In the genomic region with DNA sequence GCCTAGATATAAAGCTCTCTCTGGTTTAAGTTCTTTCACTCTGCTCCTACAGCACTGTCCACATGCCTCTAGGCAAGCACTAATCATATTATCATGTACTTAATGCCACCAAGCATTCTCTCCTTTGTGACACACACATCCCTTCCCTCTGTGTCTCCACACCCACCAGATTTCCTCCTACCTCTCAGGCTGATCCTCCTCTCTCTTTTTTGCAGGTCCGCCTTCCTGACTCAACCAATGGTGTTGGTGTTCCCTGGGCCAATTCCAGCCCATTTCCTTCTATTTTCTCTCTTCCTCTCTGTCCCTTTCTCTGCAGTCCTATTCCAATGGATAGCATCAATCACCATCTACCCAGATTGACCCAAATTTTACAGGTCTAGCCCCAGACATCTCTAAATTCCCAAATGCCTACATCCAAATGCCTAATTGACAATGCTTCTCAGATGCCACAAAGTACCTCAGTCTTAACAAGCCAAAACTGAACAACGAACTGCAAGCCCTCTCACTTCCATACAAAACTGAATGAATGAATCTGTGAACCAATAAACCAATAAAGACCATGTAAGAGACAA, we compare ENCODE assay signal across 9 cellular contexts. TPM values are rescaled to one million over a fixed set of nuclear protein-coding genes. Genes with fewer than 3 reads are reported as not detected.
DNase-seq lines count a peak whose midpoint lies in the region; ATAC-seq, FAIRE-seq and TF ChIP-seq lines count a peak whose summit lies in the region.
"Had no signal": no experiment of that assay in that cellular context is flagged by ENCODE, and none has a peak within 500 bp of the region (broad histone marks: within the 10 kb centered on the region; RNA-seq: fewer than 3 reads in every experiment).

No MANE protein-coding gene starts in this region.

- peak overlapping the region; percentile 87 for H3K4me3 ChIP-seq in fibroblast of the aortic adventitia (ENCODE audit: low read depth, low read length)
- H3K4me3 ChIP-seq in rectal smooth muscle tissue (ENCODE audit: low read length): peak overlapping the region; percentile 78
- H3K4me3 ChIP-seq: BLaER1 treated with 17β-estradiol and CSF1 and Interleukin-3, amounts not matched to agents 10 nM and 100 nM had no signal

- H3K36me3 ChIP-seq in rectal smooth muscle tissue (ENCODE audit: control insufficient read depth, insufficient read depth, low read length): no peaks in the 10 kb centered on the region
- H3K36me3 ChIP-seq: BLaER1 treated with 17β-estradiol and CSF1 and Interleukin-3, amounts not matched to agents 10 nM and 100 nM had no signal

- FAIRE-seq in GM12892 (lab: Jason Lieb, UNC): no peak

- DNase-seq in NCI-H524 (lab: John Stamatoyannopoulos, UW) (peak; percentile 18 to 37), NCI-H524 treated with DMSO at 0.1 percent for 48 hours (lab: John Stamatoyannopoulos, UW) (no peak), SK-N-DZ (ENCODE audit: low spot score) (peak; percentile 54), fibroblast of the aortic adventitia (ENCODE audit: low read depth) (peak; percentile 8), NCI-H2171 (lab: John Stamatoyannopoulos, UW) (no peak), GM12892 (ENCODE audit: insufficient read length) (no peak)

- H3K27ac ChIP-seq in rectal smooth muscle tissue (ENCODE audit: low read depth, low read length): no peak overlapping the region
- H3K27ac ChIP-seq: BLaER1 treated with 17β-estradiol and CSF1 and Interleukin-3, amounts not matched to agents 10 nM and 100 nM had no signal

- H3K27me3 ChIP-seq in rectal smooth muscle tissue (ENCODE audit: control insufficient read depth, insufficient read depth, low read length): no peaks in the 10 kb centered on the region
- H3K27me3 ChIP-seq: BLaER1 treated with 17β-estradiol and CSF1 and Interleukin-3, amounts not matched to agents 10 nM and 100 nM had no signal

- peaks cover 2% of the 10 kb centered on the region for H3K4me1 ChIP-seq in rectal smooth muscle tissue (ENCODE audit: control insufficient read depth, insufficient read depth, low read length)
- H3K4me1 ChIP-seq: BLaER1 treated with 17β-estradiol and CSF1 and Interleukin-3, amounts not matched to agents 10 nM and 100 nM had no signal

- no peak overlapping the region for H3K9ac ChIP-seq in rectal smooth muscle tissue (ENCODE audit: low read length)
- H3K9ac ChIP-seq: BLaER1 treated with 17β-estradiol and CSF1 and Interleukin-3, amounts not matched to agents 10 nM and 100 nM had no signal

- no peak for TF ChIP-seq CTCF in fibroblast of the aortic adventitia (IDR thresholded peaks at IDR 0.05; ENCODE audit: insufficient read depth, low read length)

- TF ChIP-seq POLR2A in GM12892 (IDR thresholded peaks at IDR 0.05; ENCODE audit: low read depth, low read length): no peak

- ATAC-seq in HG02870 (IDR thresholded peaks at IDR 0.05; ENCODE audit: unreplicated experiment): peak; percentile 4

RNA-seq across cellular contexts. Expression of a gene that starts 0.5 kb away (rescaled TPM):
- polyA plus RNA-seq in SK-N-DZ (2014; cell fraction: cytosol; rRNA removed): 4.3 and 4.6 TPM in 2 replicates
- 5.7 and 6.7 TPM in 2 replicates for polyA plus RNA-seq in SK-N-DZ (2014; cell fraction: nucleus; rRNA removed)
- total RNA-seq in fibroblast of the aortic adventitia (ENCODE audit: low replicate concordance): 1.2 and 3.5 TPM in 2 replicates
- 1.6 TPM for polyA plus RNA-seq in GM12892 (2012; ENCODE audit: missing spikeins)

RNA-seq across cellular contexts. Expression of a gene that starts 4.9 kb away (rescaled TPM):
- not detected in 2 replicates for polyA plus RNA-seq in SK-N-DZ (2014; cell fraction: cytosol; rRNA removed)
- polyA plus RNA-seq in SK-N-DZ (2014; cell fraction: nucleus; rRNA removed): not detected in 2 replicates
- total RNA-seq in fibroblast of the aortic adventitia (ENCODE audit: low replicate concordance): not detected in 2 replicates
- polyA plus RNA-seq in GM12892 (2012; ENCODE audit: missing spikeins): not detected

RNA-seq across cellular contexts. Expression of a gene that starts 33.4 kb away (rescaled TPM):
- not detected in 2 replicates for polyA plus RNA-seq in SK-N-DZ (2014; cell fraction: cytosol; rRNA removed)
- not detected in 2 replicates for polyA plus RNA-seq in SK-N-DZ (2014; cell fraction: nucleus; rRNA removed)
- total RNA-seq in fibroblast of the aortic adventitia (ENCODE audit: low replicate concordance): 0.09 TPM in 1 of 2 replicates, not detected in the other
- polyA plus RNA-seq in GM12892 (2012; ENCODE audit: missing spikeins): not detected

RNA-seq across cellular contexts. Expression of a gene that starts 49.3 kb away (rescaled TPM):
- polyA plus RNA-seq in SK-N-DZ (2014; cell fraction: cytosol; rRNA removed): not detected in 2 replicates
- polyA plus RNA-seq in SK-N-DZ (2014; cell fraction: nucleus; rRNA removed): not detected in 2 replicates
- total RNA-seq in fibroblast of the aortic adventitia (ENCODE audit: low replicate concordance): not detected in 2 replicates
- polyA plus RNA-seq in GM12892 (2012; ENCODE audit: missing spikeins): not detected

Comparison
In these comparisons a context has a peak if more than half of its experiments do, and no peak if none do; other contexts are left out.
1. DNase-seq: peak in NCI-H524 (2 of 2), SK-N-DZ (single experiment) and fibroblast of the aortic adventitia (single experiment); none in NCI-H524 treated with DMSO at 0.1 percent for 48 hours (single experiment), NCI-H2171 (single experiment) and GM12892 (single experiment).